In genomic region chrX:102154218-102154860, GRCh38 we compare ENCODE assay signal across 9 cellular contexts. TPM values are rescaled to one million over a fixed set of nuclear protein-coding genes. Genes with fewer than 3 reads are reported as not detected.
DNase-seq lines count a peak whose midpoint lies in the region; ATAC-seq and TF ChIP-seq lines count a peak whose summit lies in the region.
"Had no signal": no experiment of that assay in that cellular context is flagged by ENCODE, and none has a peak within 500 bp of the region (broad histone marks: within the 10 kb centered on the region; RNA-seq: fewer than 3 reads in every experiment).

No MANE protein-coding gene starts in this region.

- TF ChIP-seq CTCF in heart left ventricle (IDR thresholded peaks at IDR 0.05), result peak in 5 of 12 donors; percentile 7 to 27 (median 21)

- H3K4me1 ChIP-seq in NT2/D1 (ENCODE audit: insufficient read depth, insufficient read length) (no peaks in the 10 kb centered on the region), endocrine pancreas (ENCODE audit: control insufficient read depth, insufficient read depth, low read length) (no peaks in the 10 kb centered on the region), heart left ventricle (no peaks in the 10 kb centered on the region)

- peak overlapping the region; percentile 65 for H3K4me3 ChIP-seq in NT2/D1 (ENCODE audit: insufficient read length, low read depth)
- peak overlapping the region; percentile 75 for H3K4me3 ChIP-seq in endocrine pancreas (ENCODE audit: control insufficient read depth, insufficient read depth, low read length)
- H3K4me3 ChIP-seq in heart left ventricle, result peak overlapping the region in 1 of 12 donors; percentile 49

- H3K9ac ChIP-seq in NT2/D1 (ENCODE audit: insufficient read length, low read depth), result peak overlapping the region; percentile 42
- peak overlapping the region; percentile 44 for H3K9ac ChIP-seq in endocrine pancreas (ENCODE audit: control insufficient read depth, insufficient read depth, low read length)

- no peak for ATAC-seq in GM21367 (IDR thresholded peaks at IDR 0.05; ENCODE audit: unreplicated experiment)
- no peak for ATAC-seq in heart left ventricle

- DNase-seq in NCI-H2227 (lab: John Stamatoyannopoulos, UW; ENCODE audit: unreplicated experiment), result peak; percentile 6
- DNase-seq in NCI-H2227 treated with DMSO at 0.1 percent for 48 hours (lab: John Stamatoyannopoulos, UW), result no peak
- no peak for DNase-seq in NT2/D1 (ENCODE audit: low read depth, low spot score)
- peak in 4 of 6 experiments; percentile 1 to 48 (median 10) for DNase-seq in stimulated activated naive CD4-positive, alpha-beta T cell (lab: John Stamatoyannopoulos, UW)
- no peak for DNase-seq in heart left ventricle
- DNase-seq in T-helper 9 cell, result no peak

- H3K36me3 ChIP-seq in NT2/D1 (ENCODE audit: insufficient read depth, insufficient read length, low read length), result no peaks in the 10 kb centered on the region
- H3K36me3 ChIP-seq in endocrine pancreas (ENCODE audit: control insufficient read depth, insufficient read depth, low read length), result no peaks in the 10 kb centered on the region
- no peaks in the 10 kb centered on the region for H3K36me3 ChIP-seq in heart left ventricle
- H3K36me3 ChIP-seq: neutrophil had no signal

- H3K27ac ChIP-seq in heart left ventricle, result no peak overlapping the region
- H3K27ac ChIP-seq: neutrophil had no signal

- 5 to 13% (median 7%) methylated on average over 11 of the region's 11 CpGs for WGBS in heart left ventricle, 4 donors

- TF ChIP-seq POLR2A in heart left ventricle (IDR thresholded peaks at IDR 0.05), result no peak

- intact Hi-C loops in heart left ventricle (cut with DNase I), result no loop called here

- H3K27me3 ChIP-seq in NT2/D1 (ENCODE audit: insufficient read depth, insufficient read length) (peaks cover 8% of the 10 kb centered on the region), endocrine pancreas (ENCODE audit: control insufficient read depth, insufficient read depth, low read length) (no peaks in the 10 kb centered on the region), heart left ventricle (peaks cover 0 to 31% (median 0%) of the 10 kb centered on the region in 9 donors)

- no peaks in the 10 kb centered on the region for H3K9me3 ChIP-seq in NT2/D1 (ENCODE audit: insufficient read depth, low read length)
- H3K9me3 ChIP-seq in endocrine pancreas (ENCODE audit: control insufficient read depth, low read length), result no peaks in the 10 kb centered on the region
- no peaks in the 10 kb centered on the region for H3K9me3 ChIP-seq in heart left ventricle
- H3K9me3 ChIP-seq: neutrophil had no signal

RNA-seq across cellular contexts. Expression of gene BEX5, which starts 1.4 kb away (rescaled TPM):
- 1 to 10 TPM in 4 of 9 donors, under 1 TPM in 5; 0.37 to 3.4 (median 0.87) TPM for total RNA-seq in heart left ventricle
- polyA plus RNA-seq in heart left ventricle, result 1 to 10 TPM in 1 of 2 donors, under 1 TPM in 1; 0.15 to 2.2 TPM

RNA-seq across cellular contexts. Expression of gene TCEAL6, which starts 12.1 kb away (rescaled TPM):
- 1 to 10 TPM in 1 of 9 donors, not detected in 8; 1.2 TPM for total RNA-seq in heart left ventricle
- polyA plus RNA-seq in heart left ventricle, result not detected

RNA-seq across cellular contexts. Expression of gene TCEAL2, which starts 28.9 kb away (rescaled TPM):
- total RNA-seq in heart left ventricle, result 1 to 10 TPM in 2 of 9 donors, under 1 TPM in 2, not detected in 5; 0.29 to 3.4 (median 1.1) TPM
- polyA plus RNA-seq in heart left ventricle, result under 1 TPM in 1 of 2 donors, not detected in 1; 0.53 TPM

Comparison
In these comparisons a context has a peak if more than half of its experiments do, and no peak if none do; other contexts are left out.
1. DNase-seq: peak in NCI-H2227 (single experiment) and stimulated activated naive CD4-positive, alpha-beta T cell (4 of 6); none in NCI-H2227 treated with DMSO at 0.1 percent for 48 hours (single experiment), NT2/D1 (single experiment), heart left ventricle (0 of 5) and T-helper 9 cell (single experiment).